ENCODE assay signal across 24 cellular contexts in the genomic region with DNA sequence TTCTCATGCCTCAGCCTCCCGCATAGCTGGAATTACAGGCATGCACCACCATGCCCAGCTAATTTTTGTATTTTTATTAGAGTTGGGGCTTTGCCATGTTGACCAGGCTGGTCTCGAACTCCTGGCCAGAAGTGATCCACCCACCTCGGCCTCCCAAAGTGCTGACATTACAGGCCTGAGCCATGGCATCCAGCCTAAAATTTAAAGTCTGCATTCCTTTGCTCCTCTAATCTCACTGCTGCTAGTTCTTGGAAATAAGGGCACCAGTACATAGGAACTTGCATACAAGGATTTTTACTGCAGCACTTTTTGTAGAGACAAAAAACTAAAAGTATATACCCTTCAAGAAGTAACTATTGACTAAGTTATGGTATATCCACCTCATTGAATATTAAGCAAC.
"Had no signal": no experiment of that assay in that cellular context is flagged by ENCODE, and none has a peak within 500 bp of the region (broad histone marks: within the 10 kb centered on the region; RNA-seq: fewer than 3 reads in every experiment).

No MANE protein-coding gene starts in this region.

- DNase-seq: colonic mucosa; dermis blood vessel endothelial cell; dorsolateral prefrontal cortex; effector CD4-positive, alpha-beta T cell; effector memory CD4-positive, alpha-beta T cell; foreskin melanocyte; gastrocnemius medialis; glutamatergic neuron; head of caudate nucleus; heart right ventricle; hippocampal formation; left cardiac atrium; left lung; left ventricle myocardium superior; mammary epithelial cell; mesendoderm; midbrain; naive thymus-derived CD4-positive, alpha-beta T cell had no signal

- H3K27ac ChIP-seq: colonic mucosa, dorsolateral prefrontal cortex, esophagus muscularis mucosa, gastrocnemius medialis, left lung had no signal

- ATAC-seq: gastrocnemius medialis; heart right ventricle; left cardiac atrium; left lung; left ventricle myocardium superior; naive thymus-derived CD4-positive, alpha-beta T cell had no signal

- H3K27ac Mint-ChIP-seq: memory B cell; naive thymus-derived CD4-positive, alpha-beta T cell had no signal

- H3K4me3 Mint-ChIP-seq: memory B cell; naive thymus-derived CD4-positive, alpha-beta T cell had no signal

- H3K36me3 Mint-ChIP-seq: memory B cell had no signal

- H3K4me3 ChIP-seq: colonic mucosa, dorsolateral prefrontal cortex, esophagus muscularis mucosa, gastrocnemius medialis, heart right ventricle, left lung, lung had no signal

- H3K36me3 ChIP-seq: colonic mucosa, esophagus muscularis mucosa, gastrocnemius medialis, heart right ventricle, left lung had no signal

- H3K4me1 ChIP-seq: colonic mucosa had no signal

- H3K27me3 ChIP-seq: colonic mucosa, dorsolateral prefrontal cortex, esophagus muscularis mucosa, gastrocnemius medialis, heart right ventricle had no signal

- FAIRE-seq: endothelial cell of umbilical vein, islet of Langerhans, keratinocyte had no signal

- H3K9me3 ChIP-seq: colonic mucosa, esophagus muscularis mucosa, gastrocnemius medialis, heart right ventricle, left lung had no signal

- H3K27me3 Mint-ChIP-seq: memory B cell had no signal
